Comparison of ENCODE assay signal across 14 cellular contexts in the genomic region with DNA sequence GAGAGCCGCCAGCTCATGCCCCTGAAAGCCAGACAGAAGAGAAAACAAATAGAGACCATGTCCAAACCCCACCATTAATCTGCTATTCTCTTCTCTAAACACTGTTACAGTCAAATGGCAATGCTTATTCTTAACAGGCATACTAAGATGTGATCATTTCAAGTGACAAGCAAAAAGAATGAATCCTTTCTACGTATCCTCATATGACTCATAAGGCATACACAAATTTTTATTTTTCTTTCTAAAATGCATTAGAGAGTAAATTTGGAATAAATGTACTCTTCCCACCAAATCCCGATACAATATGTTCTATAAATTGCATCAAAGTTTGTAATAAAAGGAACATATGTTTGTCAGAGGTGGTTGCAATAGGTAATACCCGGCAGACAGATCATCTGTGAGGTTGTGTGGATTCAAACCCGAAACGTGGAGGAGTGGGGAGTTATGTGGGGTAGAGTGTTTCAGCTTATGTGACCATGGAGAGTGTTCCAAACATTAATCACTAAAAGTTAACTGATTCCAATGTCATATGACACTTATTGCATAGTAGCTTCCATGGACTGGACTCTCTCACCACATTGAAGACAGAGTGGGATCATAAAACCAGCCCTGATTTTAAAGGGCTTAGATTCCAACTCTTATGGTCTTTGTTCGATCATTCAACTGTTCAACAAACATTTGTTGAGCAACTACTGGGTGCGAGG.
A peak's percentile ranks its signal among the peaks of the same experiment; 100 is the strongest.
DNase-seq lines count a peak whose midpoint lies in the region; ATAC-seq, FAIRE-seq and TF ChIP-seq lines count a peak whose summit lies in the region.
"Had no signal": no experiment of that assay in that cellular context is flagged by ENCODE, and none has a peak within 500 bp of the region (broad histone marks: within the 10 kb centered on the region; RNA-seq: fewer than 3 reads in every experiment).

No MANE protein-coding gene starts in this region.

- H3K9me3 ChIP-seq in HUES64 (ENCODE audit: insufficient read depth, low read depth, low read length): no peaks in the 10 kb centered on the region
- H3K9me3 ChIP-seq: body of pancreas, right atrium auricular region had no signal

- no peaks in the 10 kb centered on the region for H3K27me3 ChIP-seq in HUES64 (ENCODE audit: insufficient read depth, low read length)
- H3K27me3 ChIP-seq: body of pancreas, right atrium auricular region had no signal

- no peak overlapping the region for H3K4me3 ChIP-seq in HUES64 (ENCODE audit: low read length)
- H3K4me3 ChIP-seq in choroid plexus epithelial cell (ENCODE audit: low read depth, low read length): peak overlapping the region; percentile 43
- H3K4me3 ChIP-seq: body of pancreas had no signal

- intact Hi-C loops in sciatic nerve (cut with DNase I): no loop called here

- TF ChIP-seq CTCF in choroid plexus epithelial cell (conservative IDR thresholded peaks at IDR 0.05; ENCODE audit: low read depth, low read length) (no peak), type B pancreatic cell (conservative IDR thresholded peaks at IDR 0.05) (no peak)

- peaks cover 9% of the 10 kb centered on the region for H3K27me3 Mint-ChIP-seq in type B pancreatic cell

- H3K4me1 Mint-ChIP-seq in type B pancreatic cell (ENCODE audit: unreplicated experiment): peaks cover 29% of the 10 kb centered on the region

- peak; percentile 42 for ATAC-seq in sciatic nerve
- ATAC-seq: body of pancreas had no signal

- H3K4me1 ChIP-seq in HUES64 (ENCODE audit: insufficient read depth, low read length): peaks cover 38% of the 10 kb centered on the region
- H3K4me1 ChIP-seq: body of pancreas had no signal

- FAIRE-seq in H54 (lab: Jason Lieb, UNC): no peak

- H3K4me3 Mint-ChIP-seq in type B pancreatic cell: no peak overlapping the region
- H3K4me3 Mint-ChIP-seq: neural crest cell had no signal

- 87% methylated on average over 7 of the region's 8 CpGs for WGBS in HUES64

- DNase-seq in GM04503 (ENCODE audit: low read depth) (peak; percentile 21), choroid plexus epithelial cell (ENCODE audit: low read depth) (no peak), sciatic nerve (ENCODE audit: low spot score) (no peak), type B pancreatic cell (ENCODE audit: extremely low spot score, unreplicated experiment) (no peak), H54 (ENCODE audit: insufficient read length, low spot score) (no peak), HuH-7 (ENCODE audit: low spot score) (no peak), NOMO-1 treated with DMSO at 0.1 percent for 48 hours (lab: John Stamatoyannopoulos, UW; ENCODE audit: unreplicated experiment) (no peak)
- DNase-seq: body of pancreas, KG1, NCI-H345 had no signal

- H3K36me3 ChIP-seq in HUES64 (ENCODE audit: insufficient read depth, low read length): no peaks in the 10 kb centered on the region
- H3K36me3 ChIP-seq: right atrium auricular region had no signal

- no peak overlapping the region for H3K9ac ChIP-seq in HUES64 (ENCODE audit: low read depth, low read length)

- TF ChIP-seq POLR2A in H54 (IDR thresholded peaks at IDR 0.05; ENCODE audit: low read depth, low read length): no peak

- H3K27ac ChIP-seq in HUES64 (ENCODE audit: low read depth, low read length): 0 out of 2 replicates have a peak overlapping the region, but pooled peaks have one; percentile 10
- H3K27ac ChIP-seq: body of pancreas had no signal

- no peak overlapping the region for H3K27ac Mint-ChIP-seq in type B pancreatic cell
- H3K27ac Mint-ChIP-seq: activated T-helper 2 cell treated with anti-CD3 and anti-CD28 coated beads, Interferon-gamma antibody, Interleukin-2, Interleukin-4, amounts not matched to agents 10 μg/mL and 5 μg/mL and 100 μg/mL, durations not matched to agents 14 hours and 24 hours and 36 hours had no signal

- H3K36me3 Mint-ChIP-seq in type B pancreatic cell: peaks cover 3% of the 10 kb centered on the region

- H3K9me3 Mint-ChIP-seq in type B pancreatic cell: peaks cover 10% of the 10 kb centered on the region
- H3K9me3 Mint-ChIP-seq: activated T-helper 2 cell treated with anti-CD3 and anti-CD28 coated beads, Interferon-gamma antibody, Interleukin-2, Interleukin-4, amounts not matched to agents 10 μg/mL and 5 μg/mL and 100 μg/mL, durations not matched to agents 14 hours and 24 hours and 36 hours; neural crest cell had no signal
